ENCODE assay signal across 1 cellular context in genomic region chr6:3280091-3280490, GRCh38.
TF ChIP-seq lines count a peak whose summit lies in the region.

No MANE protein-coding gene starts in this region.

TF ChIP-seq in HepG2, 621 proteins besides CTCF, POLR2A, EP300 and RAD21:
- TF ChIP-seq RBM22 (optimal IDR thresholded peaks at IDR 0.05; ENCODE audit: low read length) = peak; percentile 44
- no peak for TF ChIP-seq ZNF543 (CRISPR knock-in tag; IDR thresholded peaks at IDR 0.05)
- peak; percentile 40 for TF ChIP-seq AGO2 (optimal IDR thresholded peaks at IDR 0.05; ENCODE audit: low read depth, low read length)
TF ChIP-seq in HepG2: peak in this region for 2.
